In the genomic region with DNA sequence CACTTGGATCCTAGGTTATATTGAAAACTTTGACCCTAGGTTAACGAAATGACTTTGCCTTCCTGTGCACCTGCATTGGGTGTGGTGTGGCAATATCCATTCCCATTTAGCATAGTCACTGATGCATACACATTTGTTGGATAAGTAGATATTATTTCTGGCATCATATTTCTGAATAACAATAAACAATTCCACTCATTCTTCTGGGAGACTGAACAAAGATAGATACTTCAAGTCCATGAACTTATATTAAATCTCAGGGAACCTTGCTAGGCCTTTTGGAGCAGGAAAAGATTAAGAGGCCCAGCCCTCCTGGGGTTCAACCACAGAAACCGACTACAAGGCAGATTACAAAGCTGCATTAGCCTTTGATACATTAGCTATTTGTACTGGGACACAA, we compare ENCODE assay signal across 1 cellular context.
TF ChIP-seq lines count a peak whose summit lies in the region.

No MANE protein-coding gene starts in this region.

TF ChIP-seq in Ishikawa, 13 proteins besides CTCF, POLR2A, EP300 and RAD21 (continued from another document):
- TF ChIP-seq, protein P1, sequence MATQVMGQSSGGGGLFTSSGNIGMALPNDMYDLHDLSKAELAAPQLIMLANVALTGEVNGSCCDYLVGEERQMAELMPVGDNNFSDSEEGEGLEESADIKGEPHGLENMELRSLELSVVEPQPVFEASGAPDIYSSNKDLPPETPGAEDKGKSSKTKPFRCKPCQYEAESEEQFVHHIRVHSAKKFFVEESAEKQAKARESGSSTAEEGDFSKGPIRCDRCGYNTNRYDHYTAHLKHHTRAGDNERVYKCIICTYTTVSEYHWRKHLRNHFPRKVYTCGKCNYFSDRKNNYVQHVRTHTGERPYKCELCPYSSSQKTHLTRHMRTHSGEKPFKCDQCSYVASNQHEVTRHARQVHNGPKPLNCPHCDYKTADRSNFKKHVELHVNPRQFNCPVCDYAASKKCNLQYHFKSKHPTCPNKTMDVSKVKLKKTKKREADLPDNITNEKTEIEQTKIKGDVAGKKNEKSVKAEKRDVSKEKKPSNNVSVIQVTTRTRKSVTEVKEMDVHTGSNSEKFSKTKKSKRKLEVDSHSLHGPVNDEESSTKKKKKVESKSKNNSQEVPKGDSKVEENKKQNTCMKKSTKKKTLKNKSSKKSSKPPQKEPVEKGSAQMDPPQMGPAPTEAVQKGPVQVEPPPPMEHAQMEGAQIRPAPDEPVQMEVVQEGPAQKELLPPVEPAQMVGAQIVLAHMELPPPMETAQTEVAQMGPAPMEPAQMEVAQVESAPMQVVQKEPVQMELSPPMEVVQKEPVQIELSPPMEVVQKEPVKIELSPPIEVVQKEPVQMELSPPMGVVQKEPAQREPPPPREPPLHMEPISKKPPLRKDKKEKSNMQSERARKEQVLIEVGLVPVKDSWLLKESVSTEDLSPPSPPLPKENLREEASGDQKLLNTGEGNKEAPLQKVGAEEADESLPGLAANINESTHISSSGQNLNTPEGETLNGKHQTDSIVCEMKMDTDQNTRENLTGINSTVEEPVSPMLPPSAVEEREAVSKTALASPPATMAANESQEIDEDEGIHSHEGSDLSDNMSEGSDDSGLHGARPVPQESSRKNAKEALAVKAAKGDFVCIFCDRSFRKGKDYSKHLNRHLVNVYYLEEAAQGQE (IDR thresholded peaks at IDR 0.05; ENCODE audit: low read depth), result no peak
